8 cellular contexts compared by ENCODE assay signal in genomic region chr20:36092424-36093024, GRCh38.
A peak's percentile ranks its signal among the peaks of the same experiment; 100 is the strongest.
DNase-seq lines count a peak whose midpoint lies in the region; ATAC-seq and TF ChIP-seq lines count a peak whose summit lies in the region.

No MANE protein-coding gene starts in this region.

- WGBS in esophagus, 2 donors: 1% methylated on average over 59 to 84 of the region's 85 CpGs

- peaks cover 2 to 14% of the 10 kb centered on the region in 2 donors for H3K4me1 ChIP-seq in esophagus (ENCODE audit: control insufficient read depth in 2 of 2, insufficient read depth in 2 of 2, low read length in 1 of 2)

- no peaks in the 10 kb centered on the region for H3K36me3 ChIP-seq in esophagus (ENCODE audit: control insufficient read depth in 2 of 2, insufficient read depth in 2 of 2, low read length in 1 of 2)

- no peaks in the 10 kb centered on the region for H3K36me3 Mint-ChIP-seq in WTC11
- peaks cover 0 to 8% (median 0%) of the 10 kb centered on the region in 3 donors for H3K36me3 Mint-ChIP-seq in naive thymus-derived CD8-positive, alpha-beta T cell

- POLR2A ChIA-PET in WTC11 (lab: Charles Lee): interaction anchor here (0.7 kb wide), 1 partner anchor 12 kb away, joined by 3 read pairs; no protein-coding TSS in a partner anchor
- POLR2A ChIA-PET in naive thymus-derived CD8-positive, alpha-beta T cell (lab: Charles Lee): no interaction called here

- peak overlapping the region; percentile 93 to 94 for H3K27ac ChIP-seq in esophagus (ENCODE audit: low read depth in 2 of 2, low read length in 1 of 2)

- intact Hi-C loops in Right ventricle myocardium inferior (cut with DNase I): loop anchor here (5.0 kb wide), 1 partner anchor 40 kb away; no protein-coding TSS in a partner anchor
- intact Hi-C loops in cardiac septum (cut with DNase I): no loop called here

- H3K4me3 Mint-ChIP-seq in WTC11: peak overlapping the region; percentile 85
- peak overlapping the region; percentile 73 to 97 (median 91) for H3K4me3 Mint-ChIP-seq in naive thymus-derived CD8-positive, alpha-beta T cell

- H3K9me3 Mint-ChIP-seq in WTC11: no peaks in the 10 kb centered on the region
- H3K9me3 Mint-ChIP-seq in naive thymus-derived CD8-positive, alpha-beta T cell: no peaks in the 10 kb centered on the region

- CTCF ChIA-PET in WTC11 (lab: Charles Lee): interaction anchor here (0.6 to 5.0 kb wide), 10 partner anchors 19 to 145 kb away, joined by 3 to 31 read pairs (median 4); partner anchors contain the start of gene SCAND1

- peak; percentile 43 for ATAC-seq in Right ventricle myocardium inferior
- peak; percentile 47 for ATAC-seq in WTC11
- peak; percentile 37 to 59 for ATAC-seq in naive thymus-derived CD8-positive, alpha-beta T cell
- ATAC-seq in HG03565 (IDR thresholded peaks at IDR 0.05; ENCODE audit: unreplicated experiment): no peak
- no peak for ATAC-seq in GM19452 (IDR thresholded peaks at IDR 0.05; ENCODE audit: unreplicated experiment)

- no peaks in the 10 kb centered on the region for H3K27me3 ChIP-seq in esophagus (ENCODE audit: control insufficient read depth in 1 of 2, insufficient read depth in 2 of 2, low read length in 2 of 2)

- DNase-seq in Right ventricle myocardium inferior (ENCODE audit: missing footprints) (peak; percentile 72), cardiac septum (ENCODE audit: low spot score) (no peak), WTC11 (ENCODE audit: low spot score) (peak; percentile 49)
- DNase-seq in naive thymus-derived CD8-positive, alpha-beta T cell: peak in 6 of 10 donors; percentile 6 to 30 (median 10)
- DNase-seq in NK-92 treated with Interleukin-12 subunit alpha and Interleukin-12 subunit beta, amount 100 ng/mL, for 24 hours (lab: John Stamatoyannopoulos, UW): no peak

- H3K27ac Mint-ChIP-seq in WTC11: no peak overlapping the region
- peak overlapping the region in 7 of 10 donors; percentile 60 to 90 (median 74) for H3K27ac Mint-ChIP-seq in naive thymus-derived CD8-positive, alpha-beta T cell

- no peak for TF ChIP-seq CTCF in WTC11 (IDR thresholded peaks at IDR 0.05)

- H3K27me3 Mint-ChIP-seq in WTC11 (ENCODE audit: low read depth): peaks cover 86% of the 10 kb centered on the region
- H3K27me3 Mint-ChIP-seq in naive thymus-derived CD8-positive, alpha-beta T cell: peaks cover 23 to 55% (median 38%) of the 10 kb centered on the region in 5 donors

- H3K4me3 ChIP-seq in esophagus (ENCODE audit: low read depth in 1 of 2, low read length in 2 of 2): peak overlapping the region; percentile 79 to 90

- peaks cover 40% of the 10 kb centered on the region for H3K4me1 Mint-ChIP-seq in WTC11
- H3K4me1 Mint-ChIP-seq in naive thymus-derived CD8-positive, alpha-beta T cell: peaks cover 12 to 18% (median 16%) of the 10 kb centered on the region in 4 donors

- H3K9me3 ChIP-seq in esophagus (ENCODE audit: control insufficient read depth in 2 of 2, insufficient read depth in 1 of 2, low read depth in 1 of 2, low read length in 1 of 2): peaks cover 0 to 4% of the 10 kb centered on the region in 2 donors

TF ChIP-seq in WTC11, 78 proteins besides CTCF, POLR2A, EP300 and RAD21 (continues in another document):
- TF ChIP-seq JAZF1 (CRISPR knock-in tag; IDR thresholded peaks at IDR 0.05) (no peak), ATF6 (CRISPR knock-in tag; IDR thresholded peaks at IDR 0.05) (no peak), EMX1 (CRISPR knock-in tag; IDR thresholded peaks at IDR 0.05) (no peak), ZNF423 (CRISPR knock-in tag; IDR thresholded peaks at IDR 0.05) (no peak), GRHL2 (CRISPR knock-in tag; IDR thresholded peaks at IDR 0.05; ENCODE audit: insufficient replicate concordance, severe bottlenecking) (no peak), PRRX2 (CRISPR knock-in tag; IDR thresholded peaks at IDR 0.05) (no peak), ETV6 (CRISPR knock-in tag; IDR thresholded peaks at IDR 0.05) (no peak)
- TF ChIP-seq, protein P1, sequence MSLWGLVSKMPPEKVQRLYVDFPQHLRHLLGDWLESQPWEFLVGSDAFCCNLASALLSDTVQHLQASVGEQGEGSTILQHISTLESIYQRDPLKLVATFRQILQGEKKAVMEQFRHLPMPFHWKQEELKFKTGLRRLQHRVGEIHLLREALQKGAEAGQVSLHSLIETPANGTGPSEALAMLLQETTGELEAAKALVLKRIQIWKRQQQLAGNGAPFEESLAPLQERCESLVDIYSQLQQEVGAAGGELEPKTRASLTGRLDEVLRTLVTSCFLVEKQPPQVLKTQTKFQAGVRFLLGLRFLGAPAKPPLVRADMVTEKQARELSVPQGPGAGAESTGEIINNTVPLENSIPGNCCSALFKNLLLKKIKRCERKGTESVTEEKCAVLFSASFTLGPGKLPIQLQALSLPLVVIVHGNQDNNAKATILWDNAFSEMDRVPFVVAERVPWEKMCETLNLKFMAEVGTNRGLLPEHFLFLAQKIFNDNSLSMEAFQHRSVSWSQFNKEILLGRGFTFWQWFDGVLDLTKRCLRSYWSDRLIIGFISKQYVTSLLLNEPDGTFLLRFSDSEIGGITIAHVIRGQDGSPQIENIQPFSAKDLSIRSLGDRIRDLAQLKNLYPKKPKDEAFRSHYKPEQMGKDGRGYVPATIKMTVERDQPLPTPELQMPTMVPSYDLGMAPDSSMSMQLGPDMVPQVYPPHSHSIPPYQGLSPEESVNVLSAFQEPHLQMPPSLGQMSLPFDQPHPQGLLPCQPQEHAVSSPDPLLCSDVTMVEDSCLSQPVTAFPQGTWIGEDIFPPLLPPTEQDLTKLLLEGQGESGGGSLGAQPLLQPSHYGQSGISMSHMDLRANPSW (CRISPR knock-in tag; conservative IDR thresholded peaks at IDR 0.05; ENCODE audit: low read depth): no peak
- TF ChIP-seq, protein P2, sequence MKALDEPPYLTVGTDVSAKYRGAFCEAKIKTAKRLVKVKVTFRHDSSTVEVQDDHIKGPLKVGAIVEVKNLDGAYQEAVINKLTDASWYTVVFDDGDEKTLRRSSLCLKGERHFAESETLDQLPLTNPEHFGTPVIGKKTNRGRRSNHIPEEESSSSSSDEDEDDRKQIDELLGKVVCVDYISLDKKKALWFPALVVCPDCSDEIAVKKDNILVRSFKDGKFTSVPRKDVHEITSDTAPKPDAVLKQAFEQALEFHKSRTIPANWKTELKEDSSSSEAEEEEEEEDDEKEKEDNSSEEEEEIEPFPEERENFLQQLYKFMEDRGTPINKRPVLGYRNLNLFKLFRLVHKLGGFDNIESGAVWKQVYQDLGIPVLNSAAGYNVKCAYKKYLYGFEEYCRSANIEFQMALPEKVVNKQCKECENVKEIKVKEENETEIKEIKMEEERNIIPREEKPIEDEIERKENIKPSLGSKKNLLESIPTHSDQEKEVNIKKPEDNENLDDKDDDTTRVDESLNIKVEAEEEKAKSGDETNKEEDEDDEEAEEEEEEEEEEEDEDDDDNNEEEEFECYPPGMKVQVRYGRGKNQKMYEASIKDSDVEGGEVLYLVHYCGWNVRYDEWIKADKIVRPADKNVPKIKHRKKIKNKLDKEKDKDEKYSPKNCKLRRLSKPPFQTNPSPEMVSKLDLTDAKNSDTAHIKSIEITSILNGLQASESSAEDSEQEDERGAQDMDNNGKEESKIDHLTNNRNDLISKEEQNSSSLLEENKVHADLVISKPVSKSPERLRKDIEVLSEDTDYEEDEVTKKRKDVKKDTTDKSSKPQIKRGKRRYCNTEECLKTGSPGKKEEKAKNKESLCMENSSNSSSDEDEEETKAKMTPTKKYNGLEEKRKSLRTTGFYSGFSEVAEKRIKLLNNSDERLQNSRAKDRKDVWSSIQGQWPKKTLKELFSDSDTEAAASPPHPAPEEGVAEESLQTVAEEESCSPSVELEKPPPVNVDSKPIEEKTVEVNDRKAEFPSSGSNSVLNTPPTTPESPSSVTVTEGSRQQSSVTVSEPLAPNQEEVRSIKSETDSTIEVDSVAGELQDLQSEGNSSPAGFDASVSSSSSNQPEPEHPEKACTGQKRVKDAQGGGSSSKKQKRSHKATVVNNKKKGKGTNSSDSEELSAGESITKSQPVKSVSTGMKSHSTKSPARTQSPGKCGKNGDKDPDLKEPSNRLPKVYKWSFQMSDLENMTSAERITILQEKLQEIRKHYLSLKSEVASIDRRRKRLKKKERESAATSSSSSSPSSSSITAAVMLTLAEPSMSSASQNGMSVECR (CRISPR knock-in tag; IDR thresholded peaks at IDR 0.05; ENCODE audit: borderline replicate concordance): no peak
- TF ChIP-seq, protein P3, sequence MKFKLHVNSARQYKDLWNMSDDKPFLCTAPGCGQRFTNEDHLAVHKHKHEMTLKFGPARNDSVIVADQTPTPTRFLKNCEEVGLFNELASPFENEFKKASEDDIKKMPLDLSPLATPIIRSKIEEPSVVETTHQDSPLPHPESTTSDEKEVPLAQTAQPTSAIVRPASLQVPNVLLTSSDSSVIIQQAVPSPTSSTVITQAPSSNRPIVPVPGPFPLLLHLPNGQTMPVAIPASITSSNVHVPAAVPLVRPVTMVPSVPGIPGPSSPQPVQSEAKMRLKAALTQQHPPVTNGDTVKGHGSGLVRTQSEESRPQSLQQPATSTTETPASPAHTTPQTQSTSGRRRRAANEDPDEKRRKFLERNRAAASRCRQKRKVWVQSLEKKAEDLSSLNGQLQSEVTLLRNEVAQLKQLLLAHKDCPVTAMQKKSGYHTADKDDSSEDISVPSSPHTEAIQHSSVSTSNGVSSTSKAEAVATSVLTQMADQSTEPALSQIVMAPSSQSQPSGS (CRISPR knock-in tag; IDR thresholded peaks at IDR 0.05; ENCODE audit: borderline replicate concordance, low read depth): no peak
- TF ChIP-seq, protein P4, sequence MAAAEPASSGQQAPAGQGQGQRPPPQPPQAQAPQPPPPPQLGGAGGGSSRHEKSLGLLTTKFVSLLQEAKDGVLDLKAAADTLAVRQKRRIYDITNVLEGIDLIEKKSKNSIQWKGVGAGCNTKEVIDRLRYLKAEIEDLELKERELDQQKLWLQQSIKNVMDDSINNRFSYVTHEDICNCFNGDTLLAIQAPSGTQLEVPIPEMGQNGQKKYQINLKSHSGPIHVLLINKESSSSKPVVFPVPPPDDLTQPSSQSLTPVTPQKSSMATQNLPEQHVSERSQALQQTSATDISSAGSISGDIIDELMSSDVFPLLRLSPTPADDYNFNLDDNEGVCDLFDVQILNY (CRISPR knock-in tag; IDR thresholded peaks at IDR 0.05): no peak

Comparison
In these comparisons a context has a peak if more than half of its experiments do, and no peak if none do; other contexts are left out.
1. DNase-seq: peak in Right ventricle myocardium inferior (single experiment), WTC11 (single experiment) and naive thymus-derived CD8-positive, alpha-beta T cell (6 of 10); none in cardiac septum (single experiment) and NK-92 treated with Interleukin-12 subunit alpha and Interleukin-12 subunit beta, amount 100 ng/mL, for 24 hours (single experiment).
2. ATAC-seq: peak in Right ventricle myocardium inferior (single experiment), WTC11 (single experiment) and naive thymus-derived CD8-positive, alpha-beta T cell (2 of 2); none in HG03565 (single experiment) and GM19452 (single experiment).